ENCODE assay signal across 16 cellular contexts in genomic region chr20:7333846-7334245, GRCh38.
DNase-seq lines count a peak whose midpoint lies in the region; ATAC-seq and TF ChIP-seq lines count a peak whose summit lies in the region.
"Had no signal": no experiment of that assay in that cellular context is flagged by ENCODE, and none has a peak within 500 bp of the region (broad histone marks: within the 10 kb centered on the region; RNA-seq: fewer than 3 reads in every experiment).

No MANE protein-coding gene starts in this region.

- peak; percentile 93 for ATAC-seq in foreskin keratinocyte
- no peak for ATAC-seq in stimulated activated naive CD8-positive, alpha-beta T cell treated with anti-CD3 and anti-CD28 coated beads, Interleukin-15, Interleukin-2, amounts not matched to agents 100 U/mL and 50 U/mL, for 24 hours
- ATAC-seq: HCT116 had no signal

- TF ChIP-seq CTCF in mammary epithelial cell (conservative IDR thresholded peaks at IDR 0.05 in 1 of 2, IDR thresholded peaks at IDR 0.05 in 1 of 2; ENCODE audit: extremely low read depth in 1 of 2, insufficient read depth in 1 of 2, low read depth in 1 of 2, low read length in 2 of 2) (no peak), epithelial cell of esophagus (IDR thresholded peaks at IDR 0.05; ENCODE audit: insufficient read depth, low read depth, low read length, missing control alignments) (no peak), foreskin keratinocyte (conservative IDR thresholded peaks at IDR 0.05) (no peak)

- no peaks in the 10 kb centered on the region for H3K9me2 ChIP-seq in GM23248 (ENCODE audit: insufficient read depth)

- no peaks in the 10 kb centered on the region for H3K27me3 ChIP-seq in GM23248 (replicated peaks; ENCODE audit: insufficient read depth)
- H3K27me3 ChIP-seq in mammary epithelial cell (ENCODE audit: insufficient read depth, low read length): no peaks in the 10 kb centered on the region
- H3K27me3 ChIP-seq in foreskin keratinocyte: no peaks in the 10 kb centered on the region
- H3K27me3 ChIP-seq: BE2C had no signal

- H3K4me3 ChIP-seq in GM23248 (no peak overlapping the region), mammary epithelial cell (replicated peaks in 1 of 3; ENCODE audit: insufficient read depth in 1 of 3, low read depth in 2 of 3, low read length in 3 of 3) (no peak overlapping the region), epithelial cell of esophagus (ENCODE audit: low read length) (no peak overlapping the region)

- H3K36me3 Mint-ChIP-seq in immature natural killer cell: no peaks in the 10 kb centered on the region
- H3K36me3 Mint-ChIP-seq: CD4-positive, alpha-beta memory T cell had no signal

- H3K4me2 ChIP-seq in GM23248 (ENCODE audit: unreplicated experiment) (no peak overlapping the region), mammary epithelial cell (ENCODE audit: insufficient read depth, low read depth, low read length) (no peak overlapping the region)

- WGBS in GM23248 (ENCODE audit: low coverage in 1 of 2, low lambda C conversion rate in 2 of 2, missing lambda C conversion rate in 2 of 2), 2 experiments: 62 to 75% methylated on average over 3 of the region's 3 CpGs
- 96% methylated on average over 3 of the region's 3 CpGs for WGBS in mammary epithelial cell (ENCODE audit: low coverage, missing lambda C conversion rate)

- H3K27ac ChIP-seq in GM23248 (no peak overlapping the region), mammary epithelial cell (ENCODE audit: insufficient read depth, low read depth, low read length) (no peak overlapping the region), foreskin keratinocyte (peak overlapping the region; percentile 44)
- H3K27ac ChIP-seq: C4-2B had no signal

- dilution Hi-C loops in mammary epithelial cell (cut with HindIII; ENCODE audit: low sequenced_read_pairs): no loop called here

- no peaks in the 10 kb centered on the region for H4K20me1 ChIP-seq in GM23248 (ENCODE audit: insufficient read depth)
- H4K20me1 ChIP-seq in mammary epithelial cell (ENCODE audit: insufficient read depth, low read length): no peaks in the 10 kb centered on the region

- H3K9me3 ChIP-seq in GM23248 (ENCODE audit: low read depth) (no peaks in the 10 kb centered on the region), mammary epithelial cell (replicated peaks; ENCODE audit: insufficient read depth, low read length) (no peaks in the 10 kb centered on the region)
- H3K9me3 ChIP-seq: BE2C had no signal

- no peak overlapping the region for H3K27ac Mint-ChIP-seq in immature natural killer cell
- H3K27ac Mint-ChIP-seq: CD4-positive, alpha-beta memory T cell had no signal

- H3K4me3 Mint-ChIP-seq in immature natural killer cell: no peak overlapping the region
- H3K4me3 Mint-ChIP-seq: CD4-positive, alpha-beta memory T cell had no signal

- CTCF ChIA-PET in mammary epithelial cell (lab: Charles Lee; ENCODE audit: low non-redundant PET): no interaction called here

- no peaks in the 10 kb centered on the region for H3F3A ChIP-seq in GM23248 (ENCODE audit: insufficient read depth)

- H3K79me2 ChIP-seq in GM23248 (ENCODE audit: insufficient read depth) (no peaks in the 10 kb centered on the region), mammary epithelial cell (ENCODE audit: insufficient read depth, low read length) (no peaks in the 10 kb centered on the region)

- in situ Hi-C loops in GM23248 (cut with MboI): no loop called here
- in situ Hi-C loops in mammary epithelial cell (cut with MboI; ENCODE audit: low sequenced_read_pairs in 2 of 2): no loop called here

- H2AFZ ChIP-seq in GM23248: no peak overlapping the region
- peak overlapping the region; percentile 8 for H2AFZ ChIP-seq in mammary epithelial cell (ENCODE audit: low read depth, low read length)

- H3K9me3 Mint-ChIP-seq in immature natural killer cell: peaks cover 2 to 17% (median 5%) of the 10 kb centered on the region in 6 donors

- DNase-seq in GM23248: peak; percentile 1
- DNase-seq in mammary epithelial cell: peak; percentile 73
- peak; percentile 81 for DNase-seq in epithelial cell of esophagus (ENCODE audit: low read depth)
- peak; percentile 55 to 60 for DNase-seq in foreskin keratinocyte
- no peak for DNase-seq in 8988T
- DNase-seq in stimulated activated naive CD8-positive, alpha-beta T cell treated with anti-CD3 and anti-CD28 coated beads, Interleukin-15, Interleukin-2, amounts not matched to agents 100 U/mL and 50 U/mL, for 24 hours: no peak
- no peak for DNase-seq in T-helper 9 cell
- no peak for DNase-seq in immature natural killer cell
- DNase-seq: BE2C; CD4-positive, alpha-beta memory T cell; DMS153; DMS79 treated with DMSO at 0.1 percent for 48 hours; EL; GDM1 had no signal

- no peaks in the 10 kb centered on the region for H3K4me1 Mint-ChIP-seq in immature natural killer cell
- H3K4me1 Mint-ChIP-seq: CD4-positive, alpha-beta memory T cell had no signal

- H3K27me3 Mint-ChIP-seq in immature natural killer cell (ENCODE audit: low read depth in 3 of 3): peaks cover 0 to 2% (median 0%) of the 10 kb centered on the region in 3 donors
- H3K27me3 Mint-ChIP-seq: CD4-positive, alpha-beta memory T cell had no signal

- no TSS peak for BruUV-seq in mammary epithelial cell (replicated peaks; lab: Mats Ljungman, UMichigan)

- H3K36me3 ChIP-seq in GM23248 (ENCODE audit: low read depth) (no peaks in the 10 kb centered on the region), mammary epithelial cell (ENCODE audit: insufficient read depth, low read length) (no peaks in the 10 kb centered on the region)
- H3K36me3 ChIP-seq: BE2C had no signal

- intact Hi-C loops in mammary epithelial cell (cut with micrococcal nuclease): no loop called here

- H3K9ac ChIP-seq in GM23248: no peak overlapping the region
- H3K9ac ChIP-seq in mammary epithelial cell (ENCODE audit: insufficient read depth, low read length): no peak overlapping the region

- no peaks in the 10 kb centered on the region for H3K4me1 ChIP-seq in GM23248 (ENCODE audit: insufficient read depth)
- H3K4me1 ChIP-seq in mammary epithelial cell (ENCODE audit: insufficient read depth, low read length): no peaks in the 10 kb centered on the region
- H3K4me1 ChIP-seq in foreskin keratinocyte: no peaks in the 10 kb centered on the region
- H3K4me1 ChIP-seq: BE2C had no signal

Comparison
In these comparisons a context has a peak if more than half of its experiments do, and no peak if none do; other contexts are left out.
1. DNase-seq: peak in GM23248 (single experiment), mammary epithelial cell (single experiment), epithelial cell of esophagus (single experiment) and foreskin keratinocyte (2 of 2); none in 8988T (single experiment), stimulated activated naive CD8-positive, alpha-beta T cell treated with anti-CD3 and anti-CD28 coated beads, Interleukin-15, Interleukin-2, amounts not matched to agents 100 U/mL and 50 U/mL, for 24 hours (single experiment), T-helper 9 cell (single experiment) and immature natural killer cell (0 of 3).